In genomic region chr7:80334908-80335307, GRCh38 we compare ENCODE assay signal across 24 cellular contexts.
DNase-seq lines count a peak whose midpoint lies in the region; ATAC-seq, FAIRE-seq and TF ChIP-seq lines count a peak whose summit lies in the region.
"Had no signal": no experiment of that assay in that cellular context is flagged by ENCODE, and none has a peak within 500 bp of the region (broad histone marks: within the 10 kb centered on the region; RNA-seq: fewer than 3 reads in every experiment).

No MANE protein-coding gene starts in this region.

- peaks cover 8% of the 10 kb centered on the region for H3K4me1 Mint-ChIP-seq in osteocyte (ENCODE audit: unreplicated experiment)
- no peaks in the 10 kb centered on the region for H3K4me1 Mint-ChIP-seq in CD8-positive, alpha-beta memory T cell
- H3K4me1 Mint-ChIP-seq: stimulated activated memory B cell treated with anti-CD40 and anti-IgM and Interleukin-4, amounts not matched to agents 10 μg/mL and 1 μg/mL and 100 μg/mL, for 72 hours had no signal

- CTCF ChIA-PET in A549 (lab: Yijun Ruan, JAX) = interaction anchor here (0.6 to 3.0 kb wide), 4 partner anchors 12 to 55 kb away, joined by 3 to 12 read pairs (median 4); no protein-coding TSS in a partner anchor
- CTCF ChIA-PET in CD8-positive, alpha-beta memory T cell (lab: Charles Lee) = no interaction called here

- H3K4me2 ChIP-seq in A549 = 0 out of 3 replicates have a peak overlapping the region, but pooled peaks have one; percentile 21
- H3K4me2 ChIP-seq: BLaER1 had no signal

- no peak overlapping the region for H3K4me3 Mint-ChIP-seq in osteocyte (ENCODE audit: unreplicated experiment)
- H3K4me3 Mint-ChIP-seq in CD8-positive, alpha-beta memory T cell = no peak overlapping the region
- H3K4me3 Mint-ChIP-seq: activated naive CD4-positive, alpha-beta T cell treated with anti-CD3 and anti-CD28 coated beads for 36 hours; stimulated activated memory B cell treated with anti-CD40 and anti-IgM and Interleukin-4, amounts not matched to agents 10 μg/mL and 1 μg/mL and 100 μg/mL, for 72 hours; T-helper 2 cell treated with Interferon-gamma antibody and Interleukin-4, amounts not matched to agents 5 μg/mL and 100 μg/mL, for 36 hours had no signal

- no peaks in the 10 kb centered on the region for H3K27me3 Mint-ChIP-seq in osteocyte (ENCODE audit: unreplicated experiment)
- no peaks in the 10 kb centered on the region for H3K27me3 Mint-ChIP-seq in CD8-positive, alpha-beta memory T cell
- H3K27me3 Mint-ChIP-seq: stimulated activated memory B cell treated with anti-CD40 and anti-IgM and Interleukin-4, amounts not matched to agents 10 μg/mL and 1 μg/mL and 100 μg/mL, for 72 hours had no signal

- H3K4me1 ChIP-seq in A549 (0 out of 3 replicates have a peak, but pooled peaks cover 7% of the 10 kb centered on the region), foreskin keratinocyte (peaks cover 7% of the 10 kb centered on the region)
- H3K4me1 ChIP-seq in CD8-positive, alpha-beta memory T cell (ENCODE audit: insufficient read depth, low read length) = no peaks in the 10 kb centered on the region
- H3K4me1 ChIP-seq: BLaER1 had no signal

- ATAC-seq in A549 (no peak), foreskin keratinocyte (no peak)
- ATAC-seq: GM12878; left lobe of liver; stimulated activated memory B cell treated with anti-CD40 and anti-IgM and Interleukin-4, amounts not matched to agents 10 μg/mL and 1 μg/mL and 100 μg/mL, for 72 hours had no signal

- H3K9me3 ChIP-seq in A549 = no peaks in the 10 kb centered on the region
- no peaks in the 10 kb centered on the region for H3K9me3 ChIP-seq in CD8-positive, alpha-beta memory T cell (ENCODE audit: low read length)
- H3K9me3 ChIP-seq: BLaER1, testis had no signal

- no peak for TF ChIP-seq POLR2A in A549 (IDR thresholded peaks at IDR 0.05; ENCODE audit: low read length)

- TF ChIP-seq EP300 in A549 (IDR thresholded peaks at IDR 0.05) = no peak

- no peak for TF ChIP-seq CTCF in A549 (IDR thresholded peaks at IDR 0.05)
- peak; percentile 20; the same call in 1 of the 2 replicates for TF ChIP-seq CTCF in LNCAP (IDR thresholded peaks at IDR 0.05)
- TF ChIP-seq CTCF in foreskin keratinocyte (conservative IDR thresholded peaks at IDR 0.05) = peak; percentile 3
- TF ChIP-seq CTCF in osteocyte (IDR thresholded peaks at IDR 0.05) = peak; percentile 11

- no peak for TF ChIP-seq RAD21 in A549 (conservative IDR thresholded peaks at IDR 0.05 in 1 of 2, IDR thresholded peaks at IDR 0.05 in 1 of 2)

- H3K27me3 ChIP-seq in foreskin keratinocyte = no peaks in the 10 kb centered on the region
- H3K27me3 ChIP-seq in CD8-positive, alpha-beta memory T cell (ENCODE audit: insufficient read depth, low read length, poor library complexity, severe bottlenecking) = no peaks in the 10 kb centered on the region
- H3K27me3 ChIP-seq: BLaER1, spleen, testis had no signal

- no peak overlapping the region for H3K4me3 ChIP-seq in A549
- H3K4me3 ChIP-seq in CD8-positive, alpha-beta memory T cell (ENCODE audit: low read length) = no peak overlapping the region
- H3K4me3 ChIP-seq: BLaER1, GM12878, spleen, testis had no signal

- FAIRE-seq in A549 (lab: Jason Lieb, UNC) (no peak), frontal cortex (lab: Jason Lieb, UNC) (no peak)
- FAIRE-seq: bronchial epithelial cell, GM12878 had no signal

- H3K9me3 Mint-ChIP-seq in osteocyte (ENCODE audit: unreplicated experiment) = no peaks in the 10 kb centered on the region
- peaks cover 0 to 20% (median 6%) of the 10 kb centered on the region in 5 donors for H3K9me3 Mint-ChIP-seq in CD8-positive, alpha-beta memory T cell
- H3K9me3 Mint-ChIP-seq: activated naive CD4-positive, alpha-beta T cell treated with anti-CD3 and anti-CD28 coated beads for 36 hours; T-helper 2 cell treated with Interferon-gamma antibody and Interleukin-4, amounts not matched to agents 5 μg/mL and 100 μg/mL, for 36 hours had no signal

- POLR2A ChIA-PET in A549 (lab: Yijun Ruan, JAX) = no interaction called here
- POLR2A ChIA-PET in CD8-positive, alpha-beta memory T cell (lab: Charles Lee) = no interaction called here

- no peak for DNase-seq in A549 (ENCODE audit: low read depth in 1 of 2, low spot score in 1 of 2)
- DNase-seq in foreskin keratinocyte = no peak
- no peak for DNase-seq in osteocyte (ENCODE audit: extremely low spot score, unreplicated experiment)
- DNase-seq in CD8-positive, alpha-beta memory T cell = no peak
- DNase-seq in NCI-H1436 (lab: John Stamatoyannopoulos, UW) = no peak
- no peak for DNase-seq in stimulated activated CD4-positive, alpha-beta T cell treated with anti-CD3 and anti-CD28 coated beads, Interleukin-2, amount 100 ng/mL, for 24 hours
- no peak for DNase-seq in frontal cortex (ENCODE audit: low spot score in 2 of 2)
- DNase-seq: activated CD4-positive, alpha-beta T cell treated with anti-CD3 and anti-CD28 coated beads for 48 hours; activated naive CD4-positive, alpha-beta T cell treated with anti-CD3 and anti-CD28 coated beads for 36 hours; activated T-cell treated with anti-CD3 and anti-CD28 coated beads, Interleukin-2, amount 50 U/mL, for 48 hours; cortex of kidney; H7; MV-4-11; NCI-H2171 treated with DMSO at 0.1 percent for 48 hours; spleen; stimulated activated CD4-positive, alpha-beta T cell treated with anti-CD3 and anti-CD28 coated beads, Interleukin-4, amount 100 ng/mL, for 1 hour had no signal

- no peaks in the 10 kb centered on the region for H3K36me3 ChIP-seq in CD8-positive, alpha-beta memory T cell (ENCODE audit: insufficient read depth, low read length)
- H3K36me3 ChIP-seq: BLaER1, spleen had no signal

- no peaks in the 10 kb centered on the region for H3K36me3 Mint-ChIP-seq in osteocyte (ENCODE audit: unreplicated experiment)
- H3K36me3 Mint-ChIP-seq in CD8-positive, alpha-beta memory T cell = no peaks in the 10 kb centered on the region
- H3K36me3 Mint-ChIP-seq: stimulated activated memory B cell treated with anti-CD40 and anti-IgM and Interleukin-4, amounts not matched to agents 10 μg/mL and 1 μg/mL and 100 μg/mL, for 72 hours had no signal

- H3K27ac ChIP-seq in A549 (no peak overlapping the region; a peak in 1 of 6 replicates), foreskin keratinocyte (no peak overlapping the region)
- H3K27ac ChIP-seq in CD8-positive, alpha-beta memory T cell (ENCODE audit: low read depth, low read length) = no peak overlapping the region
- H3K27ac ChIP-seq: BLaER1, testis had no signal

- no peak overlapping the region for H3K27ac Mint-ChIP-seq in osteocyte (ENCODE audit: unreplicated experiment)
- no peak overlapping the region for H3K27ac Mint-ChIP-seq in CD8-positive, alpha-beta memory T cell
- H3K27ac Mint-ChIP-seq: activated naive CD4-positive, alpha-beta T cell treated with anti-CD3 and anti-CD28 coated beads for 36 hours; stimulated activated memory B cell treated with anti-CD40 and anti-IgM and Interleukin-4, amounts not matched to agents 10 μg/mL and 1 μg/mL and 100 μg/mL, for 72 hours; T-helper 2 cell treated with Interferon-gamma antibody and Interleukin-4, amounts not matched to agents 5 μg/mL and 100 μg/mL, for 36 hours had no signal

TF ChIP-seq in A549, 52 proteins besides CTCF, POLR2A, EP300 and RAD21:
- TF ChIP-seq GATA3 (IDR thresholded peaks at IDR 0.05; ENCODE audit: borderline replicate concordance) = no peak
- no peak for TF ChIP-seq JUNB (IDR thresholded peaks at IDR 0.05)
- no peak for TF ChIP-seq KDM1A (IDR thresholded peaks at IDR 0.05; ENCODE audit: low read depth)
- no peak for TF ChIP-seq PBX3 (IDR thresholded peaks at IDR 0.05)
- TF ChIP-seq NPAS2 (CRISPR knock-in tag; IDR thresholded peaks at IDR 0.05; ENCODE audit: borderline replicate concordance) = no peak
